Comparison of ENCODE assay signal across 21 cellular contexts in the genomic region with DNA sequence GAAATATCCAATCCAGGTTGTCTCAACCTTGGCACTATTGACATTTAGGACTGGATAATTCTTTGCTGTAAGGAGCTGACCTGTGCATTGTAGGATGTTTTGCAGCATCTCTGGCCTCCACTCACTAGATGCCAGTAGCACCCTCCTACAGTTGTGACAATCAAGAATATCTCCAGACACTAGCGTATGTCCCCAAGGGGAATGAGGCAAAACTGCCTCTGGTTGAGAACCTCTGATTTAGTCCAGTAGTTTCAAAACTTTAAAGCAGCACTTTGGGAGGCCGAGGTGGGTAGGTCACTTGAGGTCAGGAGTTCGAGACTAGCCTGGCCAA.
"Had no signal": no experiment of that assay in that cellular context is flagged by ENCODE, and none has a peak within 500 bp of the region (broad histone marks: within the 10 kb centered on the region; RNA-seq: fewer than 3 reads in every experiment).

No MANE protein-coding gene starts in this region.

- H3K4me1 ChIP-seq: colonic mucosa, right lobe of liver, uterus had no signal

- H3K9me3 ChIP-seq: colonic mucosa, gastrocnemius medialis, lower lobe of right lung, neutrophil, pancreas, right lobe of liver, tibial artery, uterus had no signal

- H3K27me3 ChIP-seq: colonic mucosa, gastrocnemius medialis, heart left ventricle, neutrophil, pancreas, right lobe of liver, spleen, tibial artery, uterus had no signal

- H3K4me3 ChIP-seq: colonic mucosa, gastrocnemius medialis, lower lobe of right lung, pancreas, right lobe of liver, spleen, tibial artery, uterus had no signal

- DNase-seq: activated CD4-positive, alpha-beta T cell treated with anti-CD3 and anti-CD28 coated beads for 36 hours; activated CD4-positive, alpha-beta T cell treated with anti-CD3 and anti-CD28 coated beads, Interleukin-2, amount 50 U/mL, for 48 hours; activated T-cell treated with anti-CD3 and anti-CD28 coated beads for 4 hours; central memory CD4-positive, alpha-beta T cell; effector CD4-positive, alpha-beta T cell; kidney glomerular epithelial cell; spleen; stimulated activated CD4-positive, alpha-beta T cell treated with anti-CD3 and anti-CD28 coated beads, Interleukin-4, amount 100 ng/mL, for 4 hours; T-cell had no signal

- H3K27ac ChIP-seq: colonic mucosa, gastrocnemius medialis, neutrophil, right lobe of liver, tibial artery had no signal

- ATAC-seq: activated CD4-positive, alpha-beta T cell treated with anti-CD3 and anti-CD28 coated beads for 36 hours; esophagus mucosa; gastrocnemius medialis; natural killer cell treated with Interleukin-12 subunit alpha and Interleukin-12 subunit beta and Interleukin-15 and Interleukin-18, amount 100 ng/mL, for 72 hours; stimulated activated memory B cell treated with anti-CD40 and anti-IgM and Interleukin-4, amounts not matched to agents 10 μg/mL and 1 μg/mL and 100 μg/mL, for 72 hours; T-cell had no signal

- H3K36me3 ChIP-seq: colonic mucosa, gastrocnemius medialis, lower lobe of right lung, neutrophil, pancreas, right lobe of liver, tibial artery, uterus had no signal
